ENCODE assay signal across 16 cellular contexts in genomic region chr7:3235322-3235721, GRCh38.
A peak's percentile ranks its signal among the peaks of the same experiment; 100 is the strongest.
DNase-seq lines count a peak whose midpoint lies in the region; ATAC-seq, FAIRE-seq and TF ChIP-seq lines count a peak whose summit lies in the region.
"Had no signal": no experiment of that assay in that cellular context is flagged by ENCODE, and none has a peak within 500 bp of the region (broad histone marks: within the 10 kb centered on the region; RNA-seq: fewer than 3 reads in every experiment).

No MANE protein-coding gene starts in this region.

- no peaks in the 10 kb centered on the region for H3K4me1 ChIP-seq in HepG2 (ENCODE audit: insufficient read depth, low read length)
- no peaks in the 10 kb centered on the region for H3K4me1 ChIP-seq in right lobe of liver
- no peaks in the 10 kb centered on the region for H3K4me1 ChIP-seq in trophoblast cell (ENCODE audit: control insufficient read depth in 1 of 2, insufficient read depth in 2 of 2, low read length in 2 of 2)
- no peaks in the 10 kb centered on the region for H3K4me1 ChIP-seq in GM23338 (ENCODE audit: insufficient read depth)
- H3K4me1 ChIP-seq in HAP-1, result no peaks in the 10 kb centered on the region
- H3K4me1 ChIP-seq: BE2C had no signal

- no peak overlapping the region for H2AFZ ChIP-seq in HepG2 (ENCODE audit: low read length)
- no peak overlapping the region for H2AFZ ChIP-seq in trophoblast cell (ENCODE audit: insufficient read depth, low read length, poor library complexity)
- no peak overlapping the region for H2AFZ ChIP-seq in GM23338
- H2AFZ ChIP-seq: GM23248 had no signal

- H4K91ac ChIP-seq in trophoblast cell (ENCODE audit: low read depth, low read length), result no peak overlapping the region

- H2BK5ac ChIP-seq in trophoblast cell (ENCODE audit: low read depth, low read length, poor library complexity), result no peak overlapping the region

- no peak overlapping the region for H2BK12ac ChIP-seq in trophoblast cell (ENCODE audit: low read length)

- H3K9me3 Mint-ChIP-seq in GM23338 (peaks cover 13% of the 10 kb centered on the region), endothelial cell (ENCODE audit: unreplicated experiment) (no peaks in the 10 kb centered on the region)

- H3K4me3 Mint-ChIP-seq in GM23338, result no peak overlapping the region
- H3K4me3 Mint-ChIP-seq in endothelial cell (ENCODE audit: unreplicated experiment), result no peak overlapping the region

- no peak overlapping the region for H3K14ac ChIP-seq in trophoblast cell (ENCODE audit: low read length)

- FAIRE-seq in HepG2 (lab: Jason Lieb, UNC), result no peak
- peak; percentile 7 for FAIRE-seq in bronchial epithelial cell (lab: Jason Lieb, UNC)
- FAIRE-seq: A204.1, GM12878, GM18507 had no signal

- TF ChIP-seq POLR2A in HepG2 (IDR thresholded peaks at IDR 0.05; ENCODE audit: insufficient read depth in 1 of 2, low read depth in 2 of 2, low read length in 2 of 2) (no peak), right lobe of liver (IDR thresholded peaks at IDR 0.05) (no peak)

- H3K27ac Mint-ChIP-seq in GM23338, result no peak overlapping the region
- H3K27ac Mint-ChIP-seq in endothelial cell (ENCODE audit: unreplicated experiment), result no peak overlapping the region
- H3K27ac Mint-ChIP-seq: CD4-positive, alpha-beta memory T cell had no signal

- H3K9me2 ChIP-seq in GM23338 (ENCODE audit: insufficient read depth), result peaks cover 13% of the 10 kb centered on the region

- intact Hi-C loops in HepG2 (cut with micrococcal nuclease; ENCODE audit: unreplicated experiment) (no loop called here), right lobe of liver (cut with DNase I) (no loop called here)

- H3K27ac ChIP-seq in HepG2 (ENCODE audit: extremely low read length, insufficient read depth, low read length), result no peak overlapping the region
- no peak overlapping the region for H3K27ac ChIP-seq in right lobe of liver
- no peak overlapping the region for H3K27ac ChIP-seq in trophoblast cell (ENCODE audit: low read depth, low read length)
- H3K27ac ChIP-seq in GM23338 (ENCODE audit: low read depth), result no peak overlapping the region
- H3K27ac ChIP-seq: C4-2B, GM23248 had no signal

- no peak overlapping the region for H2AK5ac ChIP-seq in trophoblast cell (ENCODE audit: low read length)

- peaks cover 10% of the 10 kb centered on the region for H3K27me3 Mint-ChIP-seq in GM23338 (ENCODE audit: insufficient read depth, low read depth, poor library complexity)
- peaks cover 1% of the 10 kb centered on the region for H3K27me3 Mint-ChIP-seq in endothelial cell (ENCODE audit: unreplicated experiment)

- no peak overlapping the region for H3K23ac ChIP-seq in trophoblast cell (ENCODE audit: low read length)

- H2BK120ac ChIP-seq in trophoblast cell (ENCODE audit: insufficient read depth, low read length, poor library complexity), result no peak overlapping the region

- H3K4me3 ChIP-seq in HepG2 (replicated peaks in 1 of 3; ENCODE audit: insufficient read depth in 1 of 3, low read depth in 2 of 3, low read length in 3 of 3) (no peak overlapping the region), right lobe of liver (no peak overlapping the region), bronchial epithelial cell (ENCODE audit: low read depth, low read length) (no peak overlapping the region), trophoblast cell (ENCODE audit: low read depth, low read length) (peak overlapping the region; percentile 27), GM23338 (no peak overlapping the region), HAP-1 (no peak overlapping the region)
- H3K4me3 ChIP-seq: GM12878, GM23248 had no signal

- no peak for TF ChIP-seq RAD21 in HepG2 (CRISPR knock-in tag; IDR thresholded peaks at IDR 0.05)

- WGBS in HepG2 (ENCODE audit: low lambda C conversion rate), result 12% methylated on average over 4 of the region's 4 CpGs
- WGBS in right lobe of liver (ENCODE audit: insufficient coverage, low coverage, low lambda C conversion rate, missing lambda C conversion rate), result 64% methylated on average over 3 of the region's 4 CpGs
- WGBS in trophoblast cell (ENCODE audit: extremely low coverage, insufficient coverage, insufficient read length), result no CpG with 5 or more reads among the region's 4 CpGs

- CTCF ChIA-PET in HepG2 (lab: Yijun Ruan, JAX; ENCODE audit: low intra/inter-chr PET ratio, low total read pairs), result no interaction called here

- H3K27me3 ChIP-seq in HepG2 (ENCODE audit: control insufficient read depth in 1 of 2, insufficient read depth in 2 of 2, low read length in 2 of 2) (peaks cover 3 to 11% of the 10 kb centered on the region in 2 experiments; a peak in 2 of 5 replicates), right lobe of liver (no peaks in the 10 kb centered on the region), bronchial epithelial cell (ENCODE audit: control insufficient read depth, insufficient read depth, low read length) (no peaks in the 10 kb centered on the region), trophoblast cell (ENCODE audit: insufficient read depth, low read length) (no peaks in the 10 kb centered on the region), GM23338 (ENCODE audit: insufficient read depth) (no peaks in the 10 kb centered on the region), HAP-1 (ENCODE audit: low read depth) (no peaks in the 10 kb centered on the region)
- H3K27me3 ChIP-seq: BE2C had no signal

- no peak for TF ChIP-seq CTCF in HepG2 (CRISPR knock-in tag; IDR thresholded peaks at IDR 0.05)
- TF ChIP-seq CTCF in right lobe of liver (IDR thresholded peaks at IDR 0.05), result no peak
- TF ChIP-seq CTCF in bronchial epithelial cell (IDR thresholded peaks at IDR 0.05; ENCODE audit: insufficient read depth, low read length, severe bottlenecking), result no peak
- TF ChIP-seq CTCF in GM23338 (conservative IDR thresholded peaks at IDR 0.05; ENCODE audit: low read depth in 2 of 2), result no peak
- TF ChIP-seq CTCF in endothelial cell (IDR thresholded peaks at IDR 0.05; ENCODE audit: unreplicated experiment), result no peak

- H3K79me2 ChIP-seq in HepG2 (ENCODE audit: insufficient read depth, low read length) (no peaks in the 10 kb centered on the region), trophoblast cell (ENCODE audit: control insufficient read depth, insufficient read depth, low read length, poor library complexity) (no peaks in the 10 kb centered on the region), GM23338 (replicated peaks; ENCODE audit: insufficient read depth) (no peaks in the 10 kb centered on the region)

- no peaks in the 10 kb centered on the region for H3F3A ChIP-seq in GM23338 (replicated peaks; ENCODE audit: low read depth)

- H3K4ac ChIP-seq in trophoblast cell (ENCODE audit: low read depth, low read length), result no peak overlapping the region

- H4K8ac ChIP-seq in trophoblast cell (ENCODE audit: low read depth, low read length), result no peak overlapping the region

- H3K9ac ChIP-seq in HepG2 (ENCODE audit: insufficient read depth, low read depth, low read length) (no peak overlapping the region), trophoblast cell (ENCODE audit: low read length) (no peak overlapping the region)
- H3K9ac ChIP-seq: GM23248 had no signal

- no peak overlapping the region for H3K18ac ChIP-seq in trophoblast cell (ENCODE audit: low read length)

- TF ChIP-seq EP300 in HepG2 (IDR thresholded peaks at IDR 0.05; ENCODE audit: low read depth in 2 of 2, low read length in 2 of 2) (no peak), HepG2 (CRISPR knock-in tag; IDR thresholded peaks at IDR 0.05; ENCODE audit: borderline replicate concordance) (no peak)

- H3K4me2 ChIP-seq in HepG2 (ENCODE audit: low read depth, low read length), result no peak overlapping the region
- H3K4me2 ChIP-seq in trophoblast cell (ENCODE audit: low read length), result no peak overlapping the region
- no peak overlapping the region for H3K4me2 ChIP-seq in GM23338

- no peak for ATAC-seq in HepG2
- no peak for ATAC-seq in right lobe of liver
- ATAC-seq in GM23338, result no peak
- ATAC-seq: GM12878 had no signal

- H3K79me1 ChIP-seq in trophoblast cell (ENCODE audit: low read length), result no peaks in the 10 kb centered on the region

- H3K4me1 Mint-ChIP-seq in GM23338 (peaks cover under 1% of the 10 kb centered on the region; the same call in 2 of the 3 replicates), endothelial cell (ENCODE audit: unreplicated experiment) (no peaks in the 10 kb centered on the region)
- H3K4me1 Mint-ChIP-seq: CD4-positive, alpha-beta memory T cell had no signal

- H4K12ac ChIP-seq in trophoblast cell (ENCODE audit: low read depth, low read length), result no peak overlapping the region

- in situ Hi-C loops in HepG2 (cut with HindIII; ENCODE audit: extremely low pct_ligation_motif_present, low pct_unique_long_range_greater_than_20kb) (no loop called here), HAP-1 (cut with MboI; ENCODE audit: low sequenced_read_pairs) (no loop called here)

- H3K36me3 ChIP-seq in HepG2 (replicated peaks in 1 of 2; ENCODE audit: control insufficient read depth in 1 of 2, insufficient read depth in 2 of 2, low read length in 2 of 2) (no peaks in the 10 kb centered on the region), right lobe of liver (no peaks in the 10 kb centered on the region), bronchial epithelial cell (ENCODE audit: control insufficient read depth, insufficient read depth, low read length) (no peaks in the 10 kb centered on the region), trophoblast cell (ENCODE audit: control insufficient read depth in 1 of 2, insufficient read depth in 2 of 2, low read length in 2 of 2) (no peaks in the 10 kb centered on the region), GM23338 (ENCODE audit: insufficient read depth) (no peaks in the 10 kb centered on the region), HAP-1 (replicated peaks) (no peaks in the 10 kb centered on the region)
- H3K36me3 ChIP-seq: BE2C had no signal

- DNase-seq in HepG2 (ENCODE audit: low spot score), result no peak
- no peak for DNase-seq in right lobe of liver
- no peak for DNase-seq in bronchial epithelial cell (ENCODE audit: low read depth)
- no peak for DNase-seq in trophoblast cell
- no peak for DNase-seq in GM23338 (ENCODE audit: low spot score)
- DNase-seq in endothelial cell (ENCODE audit: low spot score), result no peak
- DNase-seq in HAP-1 (ENCODE audit: low spot score in 2 of 2), result no peak
- DNase-seq: BE2C; CD4-positive, alpha-beta memory T cell; DMS79; GM23248; HCEC 1CT had no signal

- peaks cover 7% of the 10 kb centered on the region for H3K36me3 Mint-ChIP-seq in GM23338 (ENCODE audit: low read depth)
- no peaks in the 10 kb centered on the region for H3K36me3 Mint-ChIP-seq in endothelial cell (ENCODE audit: low read depth, unreplicated experiment)

- H3K9me3 ChIP-seq in HepG2 (ENCODE audit: low read length) (peaks cover 11% of the 10 kb centered on the region; the same call in 1 of the 2 replicates), right lobe of liver (no peaks in the 10 kb centered on the region), trophoblast cell (ENCODE audit: insufficient read depth, low read depth, low read length) (peaks cover 4% of the 10 kb centered on the region), HAP-1 (no peaks in the 10 kb centered on the region)
- H3K9me3 ChIP-seq: BE2C had no signal

- no peaks in the 10 kb centered on the region for H4K20me1 ChIP-seq in HepG2 (ENCODE audit: insufficient read depth, low read length)
- no peaks in the 10 kb centered on the region for H4K20me1 ChIP-seq in GM23338 (replicated peaks; ENCODE audit: insufficient read depth)

- BruUV-seq in HepG2 (replicated peaks; lab: Mats Ljungman, UMichigan), result no TSS peak

- POLR2A ChIA-PET in HepG2 (lab: Yijun Ruan, JAX), result no interaction called here

TF ChIP-seq in HepG2, 621 proteins besides CTCF, POLR2A, EP300 and RAD21 (continues in another document):
- TF ChIP-seq MTF2 (CRISPR knock-in tag; IDR thresholded peaks at IDR 0.05; ENCODE audit: borderline replicate concordance), result no peak
